In the genomic region with DNA sequence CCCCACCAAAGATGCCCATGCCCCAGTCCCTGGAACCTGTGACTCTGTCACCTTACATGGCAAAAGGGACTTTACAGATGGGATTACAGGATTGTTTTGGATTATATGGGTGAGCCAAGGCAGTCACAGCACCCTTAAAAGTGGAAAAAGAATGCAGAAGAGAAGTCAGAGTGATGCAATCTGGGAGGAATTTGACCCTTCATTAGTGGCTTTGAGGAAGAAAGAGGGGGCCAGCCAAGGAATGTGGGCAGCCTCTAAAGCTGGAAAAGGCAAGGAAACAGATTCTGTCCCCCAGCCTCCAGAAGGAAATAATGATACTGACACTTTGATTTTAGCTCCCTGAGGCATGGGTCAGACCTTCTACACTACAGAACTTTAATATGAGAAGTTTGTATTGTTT, we compare ENCODE assay signal across 20 cellular contexts.
"Had no signal": no experiment of that assay in that cellular context is flagged by ENCODE, and none has a peak within 500 bp of the region (broad histone marks: within the 10 kb centered on the region; RNA-seq: fewer than 3 reads in every experiment).

No MANE protein-coding gene starts in this region.

- H3K4me3 Mint-ChIP-seq: activated CD4-positive, alpha-beta memory T cell treated with anti-CD3 and anti-CD28 coated beads for 36 hours; activated naive CD8-positive, alpha-beta T cell treated with anti-CD3 and anti-CD28 coated beads, Interleukin-2, amount 10 ng/mL, durations not matched to agents 7 days and 5 days; naive thymus-derived CD4-positive, alpha-beta T cell; T-helper 2 cell treated with Interferon-gamma antibody and Interleukin-4, amounts not matched to agents 5 μg/mL and 100 μg/mL, for 36 hours had no signal

- H3K36me3 Mint-ChIP-seq: activated CD4-positive, alpha-beta memory T cell treated with anti-CD3 and anti-CD28 coated beads for 36 hours; activated naive CD8-positive, alpha-beta T cell treated with anti-CD3 and anti-CD28 coated beads, Interleukin-2, amount 10 ng/mL, durations not matched to agents 7 days and 5 days; naive thymus-derived CD4-positive, alpha-beta T cell had no signal

- H3K27ac ChIP-seq: gastrocnemius medialis, heart left ventricle, sigmoid colon, thyroid gland had no signal

- H3K4me1 ChIP-seq: gastrocnemius medialis, heart left ventricle, sigmoid colon, thyroid gland had no signal

- FAIRE-seq: bronchial epithelial cell, endometrium, TTC549 had no signal

- DNase-seq: activated CD4-positive, alpha-beta memory T cell treated with anti-CD3 and anti-CD28 coated beads for 36 hours; activated naive CD4-positive, alpha-beta T cell; activated naive CD8-positive, alpha-beta T cell treated with anti-CD3 and anti-CD28 coated beads, Interleukin-2, amount 10 ng/mL, durations not matched to agents 7 days and 5 days; activated T-cell treated with anti-CD3 and anti-CD28 coated beads for 4 hours; aorta; cerebellar nuclear complex; cortex of kidney; gastrocnemius medialis; heart left ventricle; kidney glomerular epithelial cell; left ventricle myocardium superior; naive thymus-derived CD4-positive, alpha-beta T cell; sigmoid colon; stimulated activated CD8-positive, alpha-beta memory T cell treated with anti-CD3 and anti-CD28 coated beads, Interleukin-4, amount 100 ng/mL, for 48 hours; stimulated activated naive CD4-positive, alpha-beta T cell treated with Interleukin-2 at 50 U/mL for 16 hours; thyroid gland had no signal

- H3K4me3 ChIP-seq: gastrocnemius medialis, heart left ventricle, sigmoid colon, thyroid gland had no signal

- ATAC-seq: gastrocnemius medialis; heart left ventricle; left ventricle myocardium superior; naive thymus-derived CD4-positive, alpha-beta T cell had no signal

- H3K9me3 Mint-ChIP-seq: activated CD4-positive, alpha-beta memory T cell treated with anti-CD3 and anti-CD28 coated beads for 36 hours had no signal

- H3K36me3 ChIP-seq: gastrocnemius medialis, heart left ventricle, sigmoid colon, thyroid gland had no signal

- H3K4me1 Mint-ChIP-seq: activated naive CD8-positive, alpha-beta T cell treated with anti-CD3 and anti-CD28 coated beads, Interleukin-2, amount 10 ng/mL, durations not matched to agents 7 days and 5 days; naive thymus-derived CD4-positive, alpha-beta T cell had no signal

- H3K9me3 ChIP-seq: gastrocnemius medialis, heart left ventricle, sigmoid colon, thyroid gland had no signal

- H3K27ac Mint-ChIP-seq: activated CD4-positive, alpha-beta memory T cell treated with anti-CD3 and anti-CD28 coated beads for 36 hours; activated naive CD8-positive, alpha-beta T cell treated with anti-CD3 and anti-CD28 coated beads, Interleukin-2, amount 10 ng/mL, durations not matched to agents 7 days and 5 days; naive thymus-derived CD4-positive, alpha-beta T cell; T-helper 2 cell treated with Interferon-gamma antibody and Interleukin-4, amounts not matched to agents 5 μg/mL and 100 μg/mL, for 36 hours had no signal

- H3K27me3 ChIP-seq: gastrocnemius medialis, sigmoid colon, thyroid gland had no signal

- H3K27me3 Mint-ChIP-seq: activated naive CD8-positive, alpha-beta T cell treated with anti-CD3 and anti-CD28 coated beads, Interleukin-2, amount 10 ng/mL, durations not matched to agents 7 days and 5 days had no signal
